ENCODE assay signal across 19 cellular contexts in the genomic region with DNA sequence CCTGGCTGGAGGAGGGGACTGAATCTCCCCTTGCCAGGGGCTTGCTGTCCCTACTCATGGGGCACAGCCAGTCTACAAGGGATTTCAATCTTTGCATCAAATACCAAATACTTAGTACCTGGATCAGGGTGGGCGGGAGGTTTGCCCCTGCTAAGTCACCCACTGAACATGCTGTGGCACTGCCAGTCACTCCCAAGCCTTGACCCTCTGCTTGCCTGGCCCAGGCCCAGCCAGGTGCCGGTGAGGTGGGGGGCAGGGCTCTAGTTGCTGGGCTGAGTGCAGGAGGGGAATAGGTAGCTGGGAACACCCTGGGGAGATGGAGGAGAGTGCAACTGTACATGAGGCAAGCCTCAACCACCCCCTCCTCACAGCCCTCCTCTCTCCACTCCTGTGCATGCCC.
DNase-seq lines count a peak whose midpoint lies in the region; ATAC-seq, FAIRE-seq and TF ChIP-seq lines count a peak whose summit lies in the region.
"Had no signal": no experiment of that assay in that cellular context is flagged by ENCODE, and none has a peak within 500 bp of the region (broad histone marks: within the 10 kb centered on the region; RNA-seq: fewer than 3 reads in every experiment).

No MANE protein-coding gene starts in this region.

- H3K36me3 ChIP-seq in GM23338 (ENCODE audit: insufficient read depth) = no peaks in the 10 kb centered on the region
- no peaks in the 10 kb centered on the region for H3K36me3 ChIP-seq in H7 (replicated peaks; ENCODE audit: control insufficient read depth, insufficient read depth, low read length)
- H3K36me3 ChIP-seq in kidney (ENCODE audit: control insufficient read depth in 1 of 2, insufficient read depth in 2 of 2, low read length in 2 of 2) = no peaks in the 10 kb centered on the region
- no peaks in the 10 kb centered on the region for H3K36me3 ChIP-seq in neuronal stem cell (replicated peaks in 1 of 2; ENCODE audit: control insufficient read depth in 2 of 2, insufficient read depth in 2 of 2, low read length in 2 of 2)
- H3K36me3 ChIP-seq in hepatocyte (replicated peaks; ENCODE audit: insufficient read depth, low read depth) = no peaks in the 10 kb centered on the region
- H3K36me3 ChIP-seq: HAP-1 had no signal

- H3K27me3 ChIP-seq in GM23338 (ENCODE audit: insufficient read depth) (no peaks in the 10 kb centered on the region), H7 (ENCODE audit: control insufficient read depth, insufficient read depth, low read length) (no peaks in the 10 kb centered on the region; the same call in 1 of the 2 replicates), neuronal stem cell (ENCODE audit: control insufficient read depth in 3 of 3, insufficient read depth in 3 of 3, low read depth in 1 of 3, low read length in 3 of 3) (no peaks in the 10 kb centered on the region), hepatocyte (no peaks in the 10 kb centered on the region)

- H3K4me3 Mint-ChIP-seq in GM23338 = no peak overlapping the region
- H3K4me3 Mint-ChIP-seq: CD4-positive, alpha-beta memory T cell; HFFc6 had no signal

- H3K4me1 ChIP-seq in GM23338 (ENCODE audit: insufficient read depth) (peaks cover 10% of the 10 kb centered on the region), kidney (ENCODE audit: control insufficient read depth in 1 of 2, insufficient read depth in 1 of 2, low read depth in 1 of 2, low read length in 2 of 2) (no peaks in the 10 kb centered on the region), neuronal stem cell (ENCODE audit: control insufficient read depth in 2 of 2, insufficient read depth in 1 of 2, low read depth in 1 of 2, low read length in 2 of 2) (peaks cover 5 to 7% of the 10 kb centered on the region in 2 donors), hepatocyte (ENCODE audit: insufficient read depth) (no peaks in the 10 kb centered on the region)

- DNase-seq in GM23338 (ENCODE audit: low spot score) (no peak), H7 (peak; percentile 13), kidney (peak; percentile 64), neuronal stem cell (ENCODE audit: low spot score) (no peak), hepatocyte (ENCODE audit: low spot score) (no peak), NCI-H2029 (lab: John Stamatoyannopoulos, UW) (no peak), globus pallidus (ENCODE audit: low spot score) (no peak)
- DNase-seq: C1 segment of cervical spinal cord; Calu3; CD4-positive, alpha-beta memory T cell; COR-L47; DMS53; DMS79 treated with DMSO at 0.1 percent for 48 hours; GF-D8; HFFc6 had no signal

- FAIRE-seq in kidney (lab: Jason Lieb, UNC) = no peak
- FAIRE-seq: GM12891, GM18507 had no signal

- no peak overlapping the region for H4K91ac ChIP-seq in neuronal stem cell (ENCODE audit: low read depth, low read length, poor library complexity)

- H2BK12ac ChIP-seq in neuronal stem cell (ENCODE audit: low read length) = peak overlapping the region; percentile 87

- no peak overlapping the region for H2BK5ac ChIP-seq in neuronal stem cell (ENCODE audit: low read length)

- no peak overlapping the region for H2BK15ac ChIP-seq in neuronal stem cell (ENCODE audit: low read length)

- intact Hi-C loops in kidney (cut with DNase I) = no loop called here

- H3K9me3 ChIP-seq in kidney (ENCODE audit: control insufficient read depth in 1 of 2, low read length in 2 of 2) (no peaks in the 10 kb centered on the region), neuronal stem cell (replicated peaks in 1 of 2; ENCODE audit: control insufficient read depth in 2 of 2, insufficient read depth in 1 of 2, low read depth in 1 of 2, low read length in 2 of 2) (no peaks in the 10 kb centered on the region), hepatocyte (ENCODE audit: low read depth) (no peaks in the 10 kb centered on the region)
- H3K9me3 ChIP-seq: HAP-1 had no signal

- peaks cover 4% of the 10 kb centered on the region for H3K27me3 Mint-ChIP-seq in GM23338 (ENCODE audit: insufficient read depth, low read depth, poor library complexity)
- H3K27me3 Mint-ChIP-seq: CD4-positive, alpha-beta memory T cell had no signal

- no peaks in the 10 kb centered on the region for H3F3A ChIP-seq in GM23338 (replicated peaks; ENCODE audit: low read depth)

- no peak overlapping the region for H3K9ac ChIP-seq in kidney (ENCODE audit: low read length in 2 of 2)
- H3K9ac ChIP-seq in neuronal stem cell (ENCODE audit: low read depth, low read length, poor library complexity) = peak overlapping the region; percentile 38

- WGBS in neuronal stem cell (ENCODE audit: extremely low coverage in 2 of 2, insufficient read length in 2 of 2, insufficient replicate concordance in 1 of 2), 2 donors = no CpG with 5 or more reads among the region's 2 CpGs
- 92% methylated on average over 2 of the region's 2 CpGs for WGBS in hepatocyte (ENCODE audit: low lambda C conversion rate, missing lambda C conversion rate)

- TF ChIP-seq CTCF in GM23338 (conservative IDR thresholded peaks at IDR 0.05; ENCODE audit: low read depth in 2 of 2) = no peak
- no peak for TF ChIP-seq CTCF in kidney (IDR thresholded peaks at IDR 0.05; ENCODE audit: borderline replicate concordance, extremely low read depth, insufficient read depth)
- TF ChIP-seq CTCF in hepatocyte (IDR thresholded peaks at IDR 0.05; ENCODE audit: poor library complexity) = no peak

- no peak overlapping the region for H3K27ac Mint-ChIP-seq in GM23338
- H3K27ac Mint-ChIP-seq: CD4-positive, alpha-beta memory T cell; HFFc6 had no signal

- H3K9me2 ChIP-seq in GM23338 (ENCODE audit: insufficient read depth) = peaks cover 4% of the 10 kb centered on the region; the same call in 1 of the 2 replicates
- no peaks in the 10 kb centered on the region for H3K9me2 ChIP-seq in hepatocyte (replicated peaks; ENCODE audit: insufficient read depth)

- H2AFZ ChIP-seq in GM23338 (no peak overlapping the region), neuronal stem cell (ENCODE audit: low read length) (no peak overlapping the region), hepatocyte (no peak overlapping the region)

- ATAC-seq in GM23338 (peak; percentile 43), GM18520 (IDR thresholded peaks at IDR 0.05; ENCODE audit: unreplicated experiment) (no peak)

- no peaks in the 10 kb centered on the region for H3K79me1 ChIP-seq in neuronal stem cell (ENCODE audit: low read depth, low read length)

- H4K20me1 ChIP-seq in GM23338 (replicated peaks; ENCODE audit: insufficient read depth) = no peaks in the 10 kb centered on the region
- H4K20me1 ChIP-seq in hepatocyte (ENCODE audit: insufficient read depth, poor library complexity, severe bottlenecking) = no peaks in the 10 kb centered on the region

- H3K36me3 Mint-ChIP-seq in GM23338 (ENCODE audit: low read depth) = no peaks in the 10 kb centered on the region
- H3K36me3 Mint-ChIP-seq: CD4-positive, alpha-beta memory T cell had no signal

- H3K23ac ChIP-seq in neuronal stem cell (ENCODE audit: low read depth, low read length, poor library complexity) = no peak overlapping the region

- no peaks in the 10 kb centered on the region for H3K9me3 Mint-ChIP-seq in GM23338
- H3K9me3 Mint-ChIP-seq: HFFc6 had no signal

- H4K8ac ChIP-seq in neuronal stem cell (ENCODE audit: low read depth, low read length) = no peak overlapping the region

- peak overlapping the region; percentile 52 for H3K18ac ChIP-seq in neuronal stem cell (ENCODE audit: low read length)

- no peak overlapping the region for H3K4ac ChIP-seq in neuronal stem cell (ENCODE audit: low read length)

- no peaks in the 10 kb centered on the region for H3K79me2 ChIP-seq in GM23338 (replicated peaks; ENCODE audit: insufficient read depth)
- no peaks in the 10 kb centered on the region for H3K79me2 ChIP-seq in hepatocyte

- H2BK120ac ChIP-seq in neuronal stem cell (ENCODE audit: low read depth, low read length) = no peak overlapping the region

- H3K27ac ChIP-seq in GM23338 (ENCODE audit: low read depth) (no peak overlapping the region), kidney (ENCODE audit: low read depth in 2 of 2, low read length in 2 of 2) (no peak overlapping the region), neuronal stem cell (replicated peaks; ENCODE audit: low read length) (no peak overlapping the region), hepatocyte (no peak overlapping the region)

- H3K4me2 ChIP-seq in GM23338 (no peak overlapping the region), neuronal stem cell (ENCODE audit: insufficient read depth, low read length, poor library complexity, severe bottlenecking) (no peak overlapping the region), hepatocyte (no peak overlapping the region)

- H3K4me1 Mint-ChIP-seq in GM23338 = peaks cover 23% of the 10 kb centered on the region
- H3K4me1 Mint-ChIP-seq: CD4-positive, alpha-beta memory T cell had no signal

- H2AK5ac ChIP-seq in neuronal stem cell (ENCODE audit: low read depth, low read length) = peak overlapping the region; percentile 66

- no peak overlapping the region for H3K4me3 ChIP-seq in GM23338
- H3K4me3 ChIP-seq in H7 (ENCODE audit: insufficient read depth, low read depth, low read length) = no peak overlapping the region
- no peak overlapping the region for H3K4me3 ChIP-seq in kidney (ENCODE audit: low read length in 2 of 2)
- no peak overlapping the region for H3K4me3 ChIP-seq in neuronal stem cell (ENCODE audit: low read length in 2 of 2)
- H3K4me3 ChIP-seq in hepatocyte = no peak overlapping the region
- H3K4me3 ChIP-seq: HAP-1 had no signal

- peak overlapping the region; percentile 58 for H3K14ac ChIP-seq in neuronal stem cell (ENCODE audit: low read length)

TF ChIP-seq in GM23338, 12 proteins besides CTCF, POLR2A, EP300 and RAD21 (continues in another document):
- no peak for TF ChIP-seq JUNB (IDR thresholded peaks at IDR 0.05; ENCODE audit: unreplicated experiment)
- no peak for TF ChIP-seq EZH2phosphoT487 (IDR thresholded peaks at IDR 0.05; ENCODE audit: unreplicated experiment)
- TF ChIP-seq NANOG (IDR thresholded peaks at IDR 0.05; ENCODE audit: borderline replicate concordance) = no peak

Comparison
In these comparisons a context has a peak if more than half of its experiments do, and no peak if none do; other contexts are left out.
1. DNase-seq: peak in H7 (single experiment) and kidney (single experiment); none in GM23338 (single experiment), neuronal stem cell (single experiment), hepatocyte (single experiment), NCI-H2029 (single experiment) and globus pallidus (single experiment).